Comparison of ENCODE assay signal across 7 cellular contexts in the genomic region with DNA sequence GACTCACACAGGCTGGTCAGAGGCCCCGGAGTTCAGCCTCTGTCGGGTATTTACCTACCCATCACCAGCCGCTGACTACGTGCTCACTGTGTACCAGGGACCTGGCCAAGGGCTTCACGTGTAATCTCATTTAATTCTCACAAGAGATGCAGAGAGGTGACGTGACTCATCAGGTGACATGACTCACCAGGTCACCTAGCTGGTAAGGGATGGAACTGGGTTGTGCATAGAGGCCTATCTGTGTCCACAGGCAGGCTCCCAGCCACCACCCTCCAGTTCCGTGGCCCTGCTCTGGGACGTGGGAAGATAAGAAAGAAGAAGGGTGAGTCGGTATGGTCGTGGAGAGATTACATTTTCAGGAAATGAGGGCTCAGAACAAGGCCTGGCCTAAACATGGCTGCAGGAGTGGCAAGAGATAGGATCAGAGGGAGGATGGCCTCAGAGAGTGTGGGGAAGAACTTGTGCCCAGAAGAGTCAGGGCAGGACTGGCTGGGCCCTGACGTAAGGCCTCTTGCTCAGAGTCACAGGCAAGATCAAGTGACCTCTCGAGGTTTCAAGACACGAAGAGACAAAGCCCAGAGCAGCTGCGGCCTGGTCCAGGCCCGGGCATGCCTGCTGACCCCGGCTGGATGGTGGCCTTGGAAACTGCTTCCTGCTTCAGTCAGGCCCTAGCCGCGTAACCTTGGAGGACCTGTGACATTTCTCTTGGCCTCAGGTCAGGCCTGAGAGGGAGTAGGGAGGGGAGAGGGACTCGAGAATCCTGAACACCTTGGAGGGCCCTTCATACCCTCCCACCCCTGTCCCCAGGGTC. TPM values are rescaled to one million over a fixed set of nuclear protein-coding genes. Genes with fewer than 3 reads are reported as not detected.
A peak's percentile ranks its signal among the peaks of the same experiment; 100 is the strongest.
DNase-seq lines count a peak whose midpoint lies in the region; ATAC-seq, FAIRE-seq and TF ChIP-seq lines count a peak whose summit lies in the region.

No MANE protein-coding gene starts in this region.

- H3K4me1 Mint-ChIP-seq in T-cell: peaks cover 10 to 24% (median 11%) of the 10 kb centered on the region in 3 donors

- TF ChIP-seq CTCF in omental fat pad (IDR thresholded peaks at IDR 0.05): no peak

- no peaks in the 10 kb centered on the region for H3K27me3 Mint-ChIP-seq in T-cell

- peak in 1 of 4 experiments; percentile 42 for ATAC-seq in T-cell (replicated peaks in 1 of 4)
- peak; percentile 90 for ATAC-seq in esophagus mucosa
- ATAC-seq in omental fat pad (ENCODE audit: low FRiP score): peak; percentile 37
- ATAC-seq in GM21381 (IDR thresholded peaks at IDR 0.05; ENCODE audit: unreplicated experiment): no peak

- DNase-seq in HS-5 (ENCODE audit: low read depth): peak; percentile 43
- no peak for DNase-seq in T-cell
- DNase-seq in omental fat pad (ENCODE audit: low spot score): no peak
- no peak for DNase-seq in GM12891 (ENCODE audit: insufficient read length, low spot score)
- no peak for DNase-seq in midbrain (lab: John Stamatoyannopoulos, UW)

- no peak for TF ChIP-seq POLR2A in GM12891 (IDR thresholded peaks at IDR 0.05; ENCODE audit: low read depth, low read length)

- POLR2A ChIA-PET in T-cell (lab: Charles Lee): no interaction called here

- peak overlapping the region; percentile 12 to 39 for H3K27ac Mint-ChIP-seq in T-cell

- no peaks in the 10 kb centered on the region for H3K9me3 Mint-ChIP-seq in T-cell

- no peak for FAIRE-seq in GM12891 (lab: Jason Lieb, UNC)

- CTCF ChIA-PET in T-cell (lab: Charles Lee): no interaction called here

- H3K4me3 Mint-ChIP-seq in T-cell: no peak overlapping the region

- H3K36me3 Mint-ChIP-seq in T-cell: peaks cover 3% of the 10 kb centered on the region

TF ChIP-seq in GM12891, 5 proteins besides CTCF, POLR2A, EP300 and RAD21:
- TF ChIP-seq SPI1 (IDR thresholded peaks at IDR 0.05; ENCODE audit: low read depth, low read length) (no peak), TAF1 (IDR thresholded peaks at IDR 0.05; ENCODE audit: low read depth, low read length) (no peak), POU2F2 (IDR thresholded peaks at IDR 0.05; ENCODE audit: low read depth, low read length) (no peak), PAX5 (IDR thresholded peaks at IDR 0.05; ENCODE audit: insufficient read depth, low read length, severe bottlenecking) (no peak), POLR2AphosphoS5 (IDR thresholded peaks at IDR 0.05; ENCODE audit: low read depth, low read length) (no peak)

RNA-seq across cellular contexts. Expression of a gene that starts 52.7 kb away (rescaled TPM):
- total RNA-seq in T-cell (100 to 1,000 TPM; 145 to 161 (median 156) TPM), esophagus mucosa (169 TPM), omental fat pad (10 to 100 TPM; 43.4 to 87.8 (median 60.5) TPM)
- 54.8 TPM for polyA plus RNA-seq in GM12891 (2012; ENCODE audit: low read depth, missing spikeins)
